Comparison of ENCODE assay signal across 20 cellular contexts in genomic region chr17:42784361-42784760, GRCh38. TPM values are rescaled to one million over a fixed set of nuclear protein-coding genes. Genes with fewer than 3 reads are reported as not detected.
A peak's percentile ranks its signal among the peaks of the same experiment; 100 is the strongest.
DNase-seq lines count a peak whose midpoint lies in the region; ATAC-seq, FAIRE-seq and TF ChIP-seq lines count a peak whose summit lies in the region.
"Had no signal": no experiment of that assay in that cellular context is flagged by ENCODE, and none has a peak within 500 bp of the region (broad histone marks: within the 10 kb centered on the region; RNA-seq: fewer than 3 reads in every experiment).

No MANE protein-coding gene starts in this region.

- no peak for ATAC-seq in sciatic nerve

- peaks cover 47% of the 10 kb centered on the region for H3K79me2 ChIP-seq in astrocyte (ENCODE audit: insufficient read depth, low read length)

- peak overlapping the region; percentile 96 for H3K4me2 ChIP-seq in astrocyte (ENCODE audit: low read length)
- H3K4me2 ChIP-seq in neuronal stem cell (ENCODE audit: insufficient read depth, low read length, poor library complexity, severe bottlenecking) = no peak overlapping the region
- H3K4me2 ChIP-seq: smooth muscle cell had no signal

- no peak for TF ChIP-seq CTCF in astrocyte (IDR thresholded peaks at IDR 0.05; ENCODE audit: insufficient read depth, low read depth, low read length)
- no peak for TF ChIP-seq CTCF in prostate gland (IDR thresholded peaks at IDR 0.05)

- no peak overlapping the region for H2BK15ac ChIP-seq in neuronal stem cell (ENCODE audit: low read length)

- no peak overlapping the region for H2AK5ac ChIP-seq in neuronal stem cell (ENCODE audit: low read depth, low read length)

- H3K27ac ChIP-seq in astrocyte (ENCODE audit: low read depth, low read length) (no peak overlapping the region), neuronal stem cell (replicated peaks; ENCODE audit: low read length) (no peak overlapping the region), prostate gland (no peak overlapping the region)
- H3K27ac ChIP-seq: cardiac muscle cell, SJCRH30, thoracic aorta had no signal

- no CpG with 5 or more reads among the region's 25 CpGs for WGBS in neuronal stem cell (ENCODE audit: extremely low coverage in 2 of 2, insufficient read length in 2 of 2, insufficient replicate concordance in 1 of 2), 2 donors
- 50% methylated on average over 25 of the region's 25 CpGs for WGBS in prostate gland

- H3K9ac ChIP-seq in astrocyte (ENCODE audit: low read length) = peak overlapping the region; percentile 3
- H3K9ac ChIP-seq in neuronal stem cell (ENCODE audit: low read depth, low read length, poor library complexity) = no peak overlapping the region

- H3K9me3 Mint-ChIP-seq in astrocyte (ENCODE audit: unreplicated experiment) = no peaks in the 10 kb centered on the region
- H3K9me3 Mint-ChIP-seq: activated T-helper 2 cell treated with anti-CD3 and anti-CD28 coated beads, Interferon-gamma antibody, Interleukin-2, Interleukin-4, amounts not matched to agents 10 μg/mL and 5 μg/mL and 100 μg/mL, durations not matched to agents 14 hours and 24 hours and 36 hours had no signal

- H3K18ac ChIP-seq in neuronal stem cell (ENCODE audit: low read length) = no peak overlapping the region

- in situ Hi-C loops in KBM-7 (cut with MboI; ENCODE audit: low pct_unique_long_range_greater_than_20kb, low sequenced_read_pairs) = no loop called here

- H4K91ac ChIP-seq in neuronal stem cell (ENCODE audit: low read depth, low read length, poor library complexity) = no peak overlapping the region

- no peak overlapping the region for H3K4me3 Mint-ChIP-seq in astrocyte (ENCODE audit: unreplicated experiment)

- no peak overlapping the region for H2BK120ac ChIP-seq in neuronal stem cell (ENCODE audit: low read depth, low read length)

- H2BK5ac ChIP-seq in neuronal stem cell (ENCODE audit: low read length) = no peak overlapping the region

- H3K23ac ChIP-seq in neuronal stem cell (ENCODE audit: low read depth, low read length, poor library complexity) = no peak overlapping the region

- no peaks in the 10 kb centered on the region for H3K9me3 ChIP-seq in astrocyte (ENCODE audit: insufficient read depth, low read depth, low read length)
- no peaks in the 10 kb centered on the region for H3K9me3 ChIP-seq in neuronal stem cell (replicated peaks in 1 of 2; ENCODE audit: control insufficient read depth in 2 of 2, insufficient read depth in 1 of 2, low read depth in 1 of 2, low read length in 2 of 2)
- no peaks in the 10 kb centered on the region for H3K9me3 ChIP-seq in prostate gland
- H3K9me3 ChIP-seq: SJCRH30, thoracic aorta had no signal

- H3K27me3 ChIP-seq in astrocyte (ENCODE audit: insufficient read depth, low read length) = no peaks in the 10 kb centered on the region
- peaks cover 0 to 25% (median 8%) of the 10 kb centered on the region in 3 experiments for H3K27me3 ChIP-seq in neuronal stem cell (ENCODE audit: control insufficient read depth in 3 of 3, insufficient read depth in 3 of 3, low read depth in 1 of 3, low read length in 3 of 3)
- H3K27me3 ChIP-seq in prostate gland (replicated peaks; ENCODE audit: insufficient read depth) = no peaks in the 10 kb centered on the region
- H3K27me3 ChIP-seq: SJCRH30 had no signal

- H3K4ac ChIP-seq in neuronal stem cell (ENCODE audit: low read length) = no peak overlapping the region

- H3K14ac ChIP-seq in neuronal stem cell (ENCODE audit: low read length) = peak overlapping the region; percentile 47

- H4K20me1 ChIP-seq in astrocyte (ENCODE audit: insufficient read depth, low read length) = peaks cover 67% of the 10 kb centered on the region

- H3K36me3 Mint-ChIP-seq in astrocyte (ENCODE audit: low read depth, unreplicated experiment) = peaks cover 22% of the 10 kb centered on the region

- intact Hi-C loops in prostate gland (cut with DNase I) (no loop called here), sciatic nerve (cut with DNase I) (loop anchor here (5.0 kb wide), 1 partner anchor 818 kb away; no protein-coding TSS in a partner anchor)

- H3K4me1 ChIP-seq in astrocyte (ENCODE audit: insufficient read depth, low read length) (peaks cover 43% of the 10 kb centered on the region), neuronal stem cell (ENCODE audit: control insufficient read depth in 2 of 2, insufficient read depth in 1 of 2, low read depth in 1 of 2, low read length in 2 of 2) (peaks cover 0 to 9% of the 10 kb centered on the region in 2 donors), prostate gland (replicated peaks) (no peaks in the 10 kb centered on the region)
- H3K4me1 ChIP-seq: SJCRH30 had no signal

- TF ChIP-seq POLR2A in prostate gland (IDR thresholded peaks at IDR 0.05) = no peak

- no peak for FAIRE-seq in astrocyte (lab: Jason Lieb, UNC)

- DNase-seq in KBM-7 (peak; percentile 61), astrocyte (ENCODE audit: low read depth) (no peak), neuronal stem cell (ENCODE audit: low spot score) (no peak), prostate gland (ENCODE audit: low spot score) (no peak), sciatic nerve (ENCODE audit: low spot score) (no peak)
- DNase-seq: activated CD4-positive, CD25-positive, alpha-beta regulatory T cell treated with anti-CD3 and anti-CD28 coated beads, Interleukin-2, amount 50 U/mL, for 72 hours; effector CD8-positive, alpha-beta T cell; naive B cell; NCI-H1105; NCI-H2107; NCI-H524 treated with DMSO at 0.1 percent for 48 hours; posterior cingulate gyrus; SJCRH30 had no signal

- no peak overlapping the region for H3K27ac Mint-ChIP-seq in astrocyte (ENCODE audit: unreplicated experiment)
- H3K27ac Mint-ChIP-seq: activated T-helper 2 cell treated with anti-CD3 and anti-CD28 coated beads, Interferon-gamma antibody, Interleukin-2, Interleukin-4, amounts not matched to agents 10 μg/mL and 5 μg/mL and 100 μg/mL, durations not matched to agents 14 hours and 24 hours and 36 hours had no signal

- H3K4me3 ChIP-seq in astrocyte (ENCODE audit: insufficient read depth, low read depth, low read length) = peak overlapping the region; percentile 85
- no peak overlapping the region for H3K4me3 ChIP-seq in neuronal stem cell (ENCODE audit: low read length in 2 of 2)
- H3K4me3 ChIP-seq in prostate gland = no peak overlapping the region
- H3K4me3 ChIP-seq: cardiac muscle cell, lung, SJCRH30, smooth muscle cell, thoracic aorta had no signal

- H2BK12ac ChIP-seq in neuronal stem cell (ENCODE audit: low read length) = no peak overlapping the region

- H4K8ac ChIP-seq in neuronal stem cell (ENCODE audit: low read depth, low read length) = no peak overlapping the region

- no peaks in the 10 kb centered on the region for H3K27me3 Mint-ChIP-seq in astrocyte (ENCODE audit: low read depth, unreplicated experiment)

- H2AFZ ChIP-seq in astrocyte (ENCODE audit: low read depth, low read length) (no peak overlapping the region), neuronal stem cell (ENCODE audit: low read length) (no peak overlapping the region)

- no peaks in the 10 kb centered on the region for H3K79me1 ChIP-seq in neuronal stem cell (ENCODE audit: low read depth, low read length)

- peaks cover 23% of the 10 kb centered on the region for H3K4me1 Mint-ChIP-seq in astrocyte (ENCODE audit: low read depth, unreplicated experiment)

- H3K36me3 ChIP-seq in astrocyte (ENCODE audit: insufficient read depth, low read length) = peaks cover 16% of the 10 kb centered on the region
- peaks cover 2 to 8% of the 10 kb centered on the region in 2 donors for H3K36me3 ChIP-seq in neuronal stem cell (replicated peaks in 1 of 2; ENCODE audit: control insufficient read depth in 2 of 2, insufficient read depth in 2 of 2, low read length in 2 of 2)
- no peaks in the 10 kb centered on the region for H3K36me3 ChIP-seq in prostate gland
- H3K36me3 ChIP-seq: cardiac muscle cell, SJCRH30 had no signal

RNA-seq across cellular contexts. Expression of gene WNK4, which starts 4.0 kb away (rescaled TPM):
- total RNA-seq in astrocyte (22.8 and 34.8 TPM in 2 replicates), prostate gland (10 to 100 TPM; 24.7 to 28.9 TPM), sciatic nerve (1.4 TPM)
- 0.81 TPM for polyA plus RNA-seq in neuronal stem cell (2013, experiment 1 of 2)
- 0.68 TPM for polyA plus RNA-seq in neuronal stem cell (2013, experiment 2 of 2)
- total RNA-seq: G401, thoracic aorta had no signal
- polyA plus RNA-seq: smooth muscle cell had no signal

RNA-seq across cellular contexts. Expression of gene VPS25, which starts 11.1 kb away (rescaled TPM):
- total RNA-seq in astrocyte (49.5 and 53.2 TPM in 2 replicates), prostate gland (10 to 100 TPM; 57.4 to 91.8 TPM), sciatic nerve (24.8 TPM)
- 82.4 TPM for polyA plus RNA-seq in neuronal stem cell (2013, experiment 1 of 2)
- polyA plus RNA-seq in neuronal stem cell (2013, experiment 2 of 2) = 80.2 TPM

RNA-seq across cellular contexts. Expression of gene COA3, which starts 14.1 kb away (rescaled TPM):
- total RNA-seq in astrocyte = 31.8 and 34.3 TPM in 2 replicates
- 87.7 TPM for polyA plus RNA-seq in neuronal stem cell (2013, experiment 1 of 2)
- 86.6 TPM for polyA plus RNA-seq in neuronal stem cell (2013, experiment 2 of 2)
- total RNA-seq in prostate gland = 100 to 1,000 TPM in 1 of 2 donors, 10 to 100 TPM in 1; 70.4 to 167 TPM
- 36.1 TPM for total RNA-seq in sciatic nerve

RNA-seq across cellular contexts. Expression of gene CNTD1, which starts 14.3 kb away (rescaled TPM):
- total RNA-seq in astrocyte (not detected in 2 replicates), prostate gland (1 to 10 TPM; 1.4 to 7.7 TPM), sciatic nerve (1.1 TPM)
- polyA plus RNA-seq in neuronal stem cell (2013, experiment 1 of 2) = 0.08 TPM
- 0.32 TPM for polyA plus RNA-seq in neuronal stem cell (2013, experiment 2 of 2)
- total RNA-seq: activated CD8-positive, alpha-beta memory T cell treated with anti-CD3 and anti-CD28 coated beads for 36 hours; G401; smooth muscle cell; thoracic aorta had no signal

RNA-seq across cellular contexts. Expression of gene RAMP2, which starts 23.3 kb away (rescaled TPM):
- 6.1 and 6.8 TPM in 2 replicates for total RNA-seq in astrocyte
- 7.7 TPM for polyA plus RNA-seq in neuronal stem cell (2013, experiment 1 of 2)
- polyA plus RNA-seq in neuronal stem cell (2013, experiment 2 of 2) = 8.0 TPM
- 10 to 100 TPM; 16.3 TPM for total RNA-seq in prostate gland
- 67.5 TPM for total RNA-seq in sciatic nerve
- total RNA-seq: activated CD8-positive, alpha-beta memory T cell treated with anti-CD3 and anti-CD28 coated beads for 36 hours; activated T-helper 2 cell treated with anti-CD3 and anti-CD28 coated beads, Interferon-gamma antibody, Interleukin-2, Interleukin-4, amounts not matched to agents 10 μg/mL and 5 μg/mL and 100 μg/mL, durations not matched to agents 14 hours and 24 hours and 36 hours; SJCRH30 had no signal
